In the genomic region with DNA sequence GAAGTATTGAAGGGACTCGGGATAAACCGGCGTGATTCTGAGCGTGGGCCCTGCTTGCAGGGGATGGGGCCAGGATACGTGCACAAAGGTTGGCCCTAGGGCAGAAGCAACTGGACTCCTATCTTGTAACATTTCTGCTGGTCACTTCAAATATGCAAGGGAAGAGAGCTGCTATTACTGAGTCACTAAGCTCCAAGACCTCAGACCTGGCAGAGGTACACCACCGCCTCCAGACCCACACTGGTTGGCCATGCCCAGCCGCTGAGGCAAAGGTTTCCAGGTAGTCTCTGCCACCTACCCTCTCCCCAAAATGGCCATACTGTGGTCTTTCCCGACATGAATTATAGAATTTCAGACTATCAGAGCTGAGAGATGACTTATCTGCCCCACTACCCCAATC, we compare ENCODE assay signal across 23 cellular contexts. TPM values are rescaled to one million over a fixed set of nuclear protein-coding genes. Genes with fewer than 3 reads are reported as not detected.
DNase-seq lines count a peak whose midpoint lies in the region; ATAC-seq and TF ChIP-seq lines count a peak whose summit lies in the region.
"Had no signal": no experiment of that assay in that cellular context is flagged by ENCODE, and none has a peak within 500 bp of the region (broad histone marks: within the 10 kb centered on the region; RNA-seq: fewer than 3 reads in every experiment).

No MANE protein-coding gene starts in this region.

- H3K27me3 ChIP-seq in PC-9 (ENCODE audit: insufficient read depth, low read depth) (no peaks in the 10 kb centered on the region), ectodermal cell (ENCODE audit: control insufficient read depth, insufficient read depth, low read length, poor library complexity, severe bottlenecking) (peaks cover 3% of the 10 kb centered on the region), neural progenitor cell (peaks cover 13% of the 10 kb centered on the region)

- 76 to 80% methylated on average over 8 of the region's 8 CpGs for WGBS in ectodermal cell, 2 experiments

- peaks cover 36% of the 10 kb centered on the region for H3F3A ChIP-seq in PC-9 (ENCODE audit: insufficient read depth, low read depth)
- H3F3A ChIP-seq in neural progenitor cell (ENCODE audit: low read depth): peaks cover 54% of the 10 kb centered on the region

- H3K9me3 Mint-ChIP-seq in neural progenitor cell: no peaks in the 10 kb centered on the region
- H3K9me3 Mint-ChIP-seq: CD8-positive, alpha-beta memory T cell; T-cell had no signal

- H3K4me3 Mint-ChIP-seq in neural progenitor cell: no peak overlapping the region
- H3K4me3 Mint-ChIP-seq: CD8-positive, alpha-beta memory T cell; T-cell had no signal

- no peak overlapping the region for H2AFZ ChIP-seq in PC-9
- H2AFZ ChIP-seq in neural progenitor cell (replicated peaks): no peak overlapping the region

- peak overlapping the region; percentile 29; the same call in 1 of the 2 replicates for H3K4me3 ChIP-seq in PC-9
- no peak overlapping the region for H3K4me3 ChIP-seq in ectodermal cell (ENCODE audit: insufficient read depth, low read depth, low read length)
- no peak overlapping the region for H3K4me3 ChIP-seq in neural progenitor cell
- H3K4me3 ChIP-seq: K562 had no signal

- no peak for ATAC-seq in GM21737 (IDR thresholded peaks at IDR 0.05; ENCODE audit: unreplicated experiment)
- ATAC-seq: K562, T-cell had no signal

- H3K4me1 ChIP-seq in PC-9 (replicated peaks; ENCODE audit: insufficient read depth) (peaks cover 51% of the 10 kb centered on the region), ectodermal cell (ENCODE audit: control insufficient read depth, insufficient read depth, low read length) (peaks cover 52% of the 10 kb centered on the region), neural progenitor cell (peaks cover 59% of the 10 kb centered on the region)

- intact Hi-C loops in PC-9 (cut with micrococcal nuclease; ENCODE audit: unreplicated experiment): loop anchor here (1.0 to 2.0 kb wide), 3 partner anchors 15 to 37 kb away; no protein-coding TSS in a partner anchor

- peaks cover 69% of the 10 kb centered on the region for H3K4me1 Mint-ChIP-seq in neural progenitor cell
- H3K4me1 Mint-ChIP-seq: CD8-positive, alpha-beta memory T cell; T-cell had no signal

- no peaks in the 10 kb centered on the region for H3K36me3 Mint-ChIP-seq in neural progenitor cell
- H3K36me3 Mint-ChIP-seq: T-cell had no signal

- H3K36me3 ChIP-seq in PC-9 (ENCODE audit: low read depth): no peaks in the 10 kb centered on the region
- H3K36me3 ChIP-seq in ectodermal cell (ENCODE audit: control insufficient read depth, insufficient read depth, low read length): no peaks in the 10 kb centered on the region
- no peaks in the 10 kb centered on the region for H3K36me3 ChIP-seq in neural progenitor cell

- peak overlapping the region; percentile 88 for H3K27ac ChIP-seq in PC-9
- peak overlapping the region; percentile 69 for H3K27ac ChIP-seq in ectodermal cell (ENCODE audit: insufficient read depth, low read depth, low read length, poor library complexity, severe bottlenecking)
- H3K27ac ChIP-seq in neural progenitor cell: no peak overlapping the region
- H3K27ac ChIP-seq: C4-2B had no signal

- no peaks in the 10 kb centered on the region for H3K9me2 ChIP-seq in PC-9 (ENCODE audit: insufficient read depth)

- no peak for TF ChIP-seq CTCF in PC-9 (conservative IDR thresholded peaks at IDR 0.05)
- no peak for TF ChIP-seq CTCF in neural progenitor cell (IDR thresholded peaks at IDR 0.05)

- H3K79me2 ChIP-seq in PC-9 (ENCODE audit: low read depth) (no peaks in the 10 kb centered on the region), neural progenitor cell (ENCODE audit: low read depth) (no peaks in the 10 kb centered on the region)

- DNase-seq in M059J (ENCODE audit: low read depth): peak; percentile 86
- peak; percentile 35 to 83 for DNase-seq in PC-9
- no peak for DNase-seq in neural progenitor cell (ENCODE audit: low spot score)
- DNase-seq in SKM-1 (lab: John Stamatoyannopoulos, UW; ENCODE audit: unreplicated experiment): no peak
- DNase-seq in HuH-7 (ENCODE audit: low spot score): no peak
- DNase-seq: AML-193; Calu3; CD8-positive, alpha-beta memory T cell; DMS153; NCI-H1092 treated with DMSO at 0.1 percent for 48 hours; NCI-H1436 treated with DMSO at 0.1 percent for 48 hours; NCI-H1930; NCI-H510A; NCI-H748 treated with DMSO at 0.1 percent for 48 hours; Right ventricle myocardium superior; T-cell had no signal

- no peak overlapping the region for H3K9ac ChIP-seq in neural progenitor cell

- H4K20me1 ChIP-seq in PC-9 (ENCODE audit: insufficient read depth): no peaks in the 10 kb centered on the region
- no peaks in the 10 kb centered on the region for H4K20me1 ChIP-seq in neural progenitor cell (ENCODE audit: low read depth)

- H3K9me3 ChIP-seq in PC-9 (ENCODE audit: insufficient read depth, low read depth) (no peaks in the 10 kb centered on the region), ectodermal cell (ENCODE audit: control insufficient read depth, low read length) (no peaks in the 10 kb centered on the region), neural progenitor cell (ENCODE audit: low read depth) (no peaks in the 10 kb centered on the region)

- H3K4me2 ChIP-seq in PC-9 (peak overlapping the region; percentile 73), neural progenitor cell (peak overlapping the region; percentile 58)

- POLR2A ChIA-PET in PC-9 (lab: Charles Lee; ENCODE audit: unreplicated experiment): interaction anchor here (0.5 to 1.0 kb wide), 7 partner anchors 13 to 242 kb away, joined by 3 to 13 read pairs (median 5); partner anchors contain the start of gene STRA6

- H3K27ac Mint-ChIP-seq in neural progenitor cell: no peak overlapping the region
- H3K27ac Mint-ChIP-seq: CD8-positive, alpha-beta memory T cell; T-cell had no signal

- peaks cover 22% of the 10 kb centered on the region for H3K27me3 Mint-ChIP-seq in neural progenitor cell (ENCODE audit: insufficient read depth, low read depth)

- no TSS peak for BruUV-seq in PC-9 (replicated peaks; lab: Mats Ljungman, UMichigan)

- CTCF ChIA-PET in PC-9 (lab: Charles Lee): interaction anchor here (0.7 to 1.5 kb wide), 2 partner anchors 9 to 20 kb away, joined by 3 to 9 read pairs; partner anchors contain the start of gene CCDC33

RNA-seq across cellular contexts. Expression of gene STRA6, which starts 13.4 kb away (rescaled TPM):
- 1.5 and 3.5 TPM in 2 replicates for total RNA-seq in M059J (2014; rRNA removed; shearing (Covaris generic))
- total RNA-seq in PC-9 (2021) (64.9 and 83.6 TPM in 2 replicates), neural progenitor cell (ENCODE audit: low replicate concordance) (3.1 and 5.9 TPM in 2 replicates)
- polyA plus RNA-seq in ectodermal cell (2013, experiment 1 of 4): 40.6 TPM
- 36.9 TPM for polyA plus RNA-seq in ectodermal cell (2013, experiment 2 of 4)
- polyA plus RNA-seq in ectodermal cell (2013, experiment 3 of 4): 23.2 TPM
- polyA plus RNA-seq in ectodermal cell (2013, experiment 4 of 4): 26.1 TPM
- total RNA-seq: CD8-positive, alpha-beta memory T cell; LHCN-M2; Right ventricle myocardium superior; SK-MEL-5; T-cell had no signal
- polyA plus RNA-seq: CD8-positive, alpha-beta memory T cell had no signal

RNA-seq across cellular contexts. Expression of gene CCDC33, which starts 20.2 kb away (rescaled TPM):
- total RNA-seq in M059J (2014; rRNA removed; shearing (Covaris generic)): 0.22 TPM in 1 of 2 replicates, not detected in the other
- total RNA-seq in PC-9 (2021): 7.5 and 15.4 TPM in 2 replicates
- polyA plus RNA-seq in ectodermal cell (2013, experiment 1 of 4): 5.0 TPM
- 5.2 TPM for polyA plus RNA-seq in ectodermal cell (2013, experiment 2 of 4)
- polyA plus RNA-seq in ectodermal cell (2013, experiment 3 of 4): 4.4 TPM
- 3.5 TPM for polyA plus RNA-seq in ectodermal cell (2013, experiment 4 of 4)
- total RNA-seq in neural progenitor cell (ENCODE audit: low replicate concordance): 1.9 TPM in 1 of 2 replicates, not detected in the other
- total RNA-seq: CD8-positive, alpha-beta memory T cell; LHCN-M2; Right ventricle myocardium superior; SK-MEL-5; T-cell had no signal
- polyA plus RNA-seq: AG04450; CD8-positive, alpha-beta memory T cell had no signal

RNA-seq across cellular contexts. Expression of gene ISLR, which starts 42.4 kb away (rescaled TPM):
- total RNA-seq in M059J (2014; rRNA removed; shearing (Covaris generic)): not detected in 2 replicates
- total RNA-seq in PC-9 (2021): not detected in 2 replicates
- polyA plus RNA-seq in ectodermal cell (2013, experiment 1 of 4): 1.5 TPM
- polyA plus RNA-seq in ectodermal cell (2013, experiment 2 of 4): 1.1 TPM
- polyA plus RNA-seq in ectodermal cell (2013, experiment 3 of 4): 1.4 TPM
- 2.1 TPM for polyA plus RNA-seq in ectodermal cell (2013, experiment 4 of 4)
- 0.68 TPM in 1 of 2 replicates, not detected in the other for total RNA-seq in neural progenitor cell (ENCODE audit: low replicate concordance)
- total RNA-seq: Calu3; CD8-positive, alpha-beta memory T cell; K562; SK-MEL-5 had no signal
- polyA plus RNA-seq: CD8-positive, alpha-beta memory T cell; K562 had no signal

Comparison
In these comparisons a context has a peak if more than half of its experiments do, and no peak if none do; other contexts are left out.
1. DNase-seq: peak in M059J (single experiment) and PC-9 (2 of 2); none in neural progenitor cell (single experiment), SKM-1 (single experiment) and HuH-7 (single experiment).